18 cellular contexts compared by ENCODE assay signal in the genomic region with DNA sequence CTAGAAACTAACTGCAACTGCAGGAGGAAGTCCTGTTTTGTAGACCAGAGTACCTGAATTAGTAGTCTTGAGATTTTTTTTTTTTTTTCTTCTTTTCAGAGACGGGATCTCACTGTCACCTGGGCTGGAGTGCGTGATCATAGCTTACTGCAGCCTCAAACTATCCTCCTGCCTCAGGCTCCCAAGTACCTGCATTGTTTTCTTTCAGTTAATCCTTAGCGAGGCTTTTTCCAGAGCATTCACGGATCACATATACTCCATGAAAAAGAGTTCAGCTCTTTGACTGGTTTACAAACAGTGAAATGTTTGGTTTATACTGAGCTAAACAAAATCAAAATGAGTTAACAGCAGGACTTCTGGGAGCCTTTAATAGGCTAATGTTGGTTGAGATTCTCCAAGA. TPM values are rescaled to one million over a fixed set of nuclear protein-coding genes. Genes with fewer than 3 reads are reported as not detected.
DNase-seq lines count a peak whose midpoint lies in the region; ATAC-seq, FAIRE-seq and TF ChIP-seq lines count a peak whose summit lies in the region.
"Had no signal": no experiment of that assay in that cellular context is flagged by ENCODE, and none has a peak within 500 bp of the region (broad histone marks: within the 10 kb centered on the region; RNA-seq: fewer than 3 reads in every experiment).

No MANE protein-coding gene starts in this region.

- peaks cover 13% of the 10 kb centered on the region for H3K36me3 ChIP-seq in HUES48 (ENCODE audit: control insufficient read depth, insufficient read depth, low read length)
- H3K36me3 ChIP-seq in astrocyte (ENCODE audit: insufficient read depth, low read length), result no peaks in the 10 kb centered on the region

- TF ChIP-seq CTCF in astrocyte (IDR thresholded peaks at IDR 0.05; ENCODE audit: insufficient read depth, low read depth, low read length) (no peak), mesothelial cell of epicardium (IDR thresholded peaks at IDR 0.05; ENCODE audit: unreplicated experiment) (no peak)

- H3K4me3 Mint-ChIP-seq in astrocyte (ENCODE audit: unreplicated experiment), result no peak overlapping the region
- no peak overlapping the region for H3K4me3 Mint-ChIP-seq in mesothelial cell of epicardium
- H3K4me3 Mint-ChIP-seq: CD8-positive, alpha-beta memory T cell; IgD-negative memory B cell had no signal

- no peaks in the 10 kb centered on the region for H3K27me3 Mint-ChIP-seq in astrocyte (ENCODE audit: low read depth, unreplicated experiment)
- H3K27me3 Mint-ChIP-seq in mesothelial cell of epicardium (ENCODE audit: low read depth), result no peaks in the 10 kb centered on the region

- H4K20me1 ChIP-seq in astrocyte (ENCODE audit: insufficient read depth, low read length), result peaks cover 5% of the 10 kb centered on the region

- H3K4me1 Mint-ChIP-seq in astrocyte (ENCODE audit: low read depth, unreplicated experiment), result no peaks in the 10 kb centered on the region
- peaks cover 34% of the 10 kb centered on the region for H3K4me1 Mint-ChIP-seq in mesothelial cell of epicardium
- H3K4me1 Mint-ChIP-seq: IgD-negative memory B cell had no signal

- DNase-seq in ELF-1 (ENCODE audit: low read depth, low spot score) (peak; percentile 31), astrocyte (ENCODE audit: low read depth) (no peak), mesothelial cell of epicardium (ENCODE audit: low spot score in 2 of 2, unreplicated experiment in 2 of 2) (no peak), foreskin melanocyte (no peak), mucosa of gallbladder (ENCODE audit: low spot score) (no peak)
- DNase-seq: CD8-positive, alpha-beta memory T cell; DND-41; GF-D8; GOT3; NCI-H1048; NCI-H510A treated with DMSO at 0.1 percent for 48 hours; SHP77 had no signal

- no peak overlapping the region; the same call in 1 of the 2 replicates for H3K9ac ChIP-seq in HUES48 (ENCODE audit: low read depth, low read length)
- H3K9ac ChIP-seq in astrocyte (ENCODE audit: low read length), result no peak overlapping the region
- H3K9ac ChIP-seq: BLaER1 treated with 17β-estradiol and CSF1 and Interleukin-3, amounts not matched to agents 10 nM and 100 nM had no signal

- no peak overlapping the region for H3K4me2 ChIP-seq in astrocyte (ENCODE audit: low read length)
- H3K4me2 ChIP-seq: BLaER1 treated with 17β-estradiol and CSF1 and Interleukin-3, amounts not matched to agents 10 nM and 100 nM had no signal

- H3K4me3 ChIP-seq in HUES48 (ENCODE audit: low read depth, low read length) (peak overlapping the region; percentile 30), astrocyte (ENCODE audit: insufficient read depth, low read depth, low read length) (no peak overlapping the region)
- H3K4me3 ChIP-seq: BLaER1 treated with 17β-estradiol and CSF1 and Interleukin-3, amounts not matched to agents 10 nM and 100 nM; SK-N-MC had no signal

- H3K36me3 Mint-ChIP-seq in astrocyte (ENCODE audit: low read depth, unreplicated experiment) (no peaks in the 10 kb centered on the region), mesothelial cell of epicardium (peaks cover 11% of the 10 kb centered on the region)
- H3K36me3 Mint-ChIP-seq: IgD-negative memory B cell had no signal

- ATAC-seq in GM18505 (IDR thresholded peaks at IDR 0.05; ENCODE audit: unreplicated experiment) (no peak), GM19452 (IDR thresholded peaks at IDR 0.05; ENCODE audit: unreplicated experiment) (no peak)

- no peaks in the 10 kb centered on the region for H3K79me2 ChIP-seq in astrocyte (ENCODE audit: insufficient read depth, low read length)

- H3K27me3 ChIP-seq in HUES48 (ENCODE audit: control insufficient read depth, insufficient read depth, low read length) (0 out of 2 replicates have a peak, but pooled peaks cover 2% of the 10 kb centered on the region), astrocyte (ENCODE audit: insufficient read depth, low read length) (no peaks in the 10 kb centered on the region)

- peak overlapping the region; percentile 77 for H3K27ac ChIP-seq in HUES48 (ENCODE audit: low read depth, low read length)
- H3K27ac ChIP-seq in astrocyte (ENCODE audit: low read depth, low read length), result no peak overlapping the region
- H3K27ac ChIP-seq: BLaER1 treated with 17β-estradiol and CSF1 and Interleukin-3, amounts not matched to agents 10 nM and 100 nM; SK-N-MC had no signal

- H3K9me3 ChIP-seq in HUES48 (ENCODE audit: control insufficient read depth, insufficient read depth, low read length) (no peaks in the 10 kb centered on the region), astrocyte (ENCODE audit: insufficient read depth, low read depth, low read length) (no peaks in the 10 kb centered on the region)
- H3K9me3 ChIP-seq: BLaER1 treated with 17β-estradiol and CSF1 and Interleukin-3, amounts not matched to agents 10 nM and 100 nM had no signal

- H3K4me1 ChIP-seq in HUES48 (ENCODE audit: control insufficient read depth, insufficient read depth, low read length), result peaks cover 32% of the 10 kb centered on the region
- peaks cover 4% of the 10 kb centered on the region for H3K4me1 ChIP-seq in astrocyte (ENCODE audit: insufficient read depth, low read length)
- H3K4me1 ChIP-seq: BLaER1 treated with 17β-estradiol and CSF1 and Interleukin-3, amounts not matched to agents 10 nM and 100 nM had no signal

- no peak overlapping the region for H3K27ac Mint-ChIP-seq in astrocyte (ENCODE audit: unreplicated experiment)
- peak overlapping the region; percentile 55 for H3K27ac Mint-ChIP-seq in mesothelial cell of epicardium
- H3K27ac Mint-ChIP-seq: IgD-negative memory B cell had no signal

- no peak for TF ChIP-seq POLR2A in GM18505 (IDR thresholded peaks at IDR 0.05; ENCODE audit: borderline replicate concordance, extremely low read depth, insufficient read depth, insufficient read length)

- H2AFZ ChIP-seq in astrocyte (ENCODE audit: low read depth, low read length), result no peak overlapping the region

- no peaks in the 10 kb centered on the region for H3K9me3 Mint-ChIP-seq in astrocyte (ENCODE audit: unreplicated experiment)
- H3K9me3 Mint-ChIP-seq in mesothelial cell of epicardium, result no peaks in the 10 kb centered on the region
- H3K9me3 Mint-ChIP-seq: CD8-positive, alpha-beta memory T cell had no signal

- peak; percentile 98 for FAIRE-seq in astrocyte (lab: Jason Lieb, UNC)

RNA-seq across cellular contexts. Expression of a gene that starts 45.8 kb away (rescaled TPM):
- total RNA-seq in astrocyte, result 6.5 and 7.5 TPM in 2 replicates
- total RNA-seq in mesothelial cell of epicardium, result 21.9 to 23.8 TPM (median 22.2 TPM) in 3 replicates
- 6.2 TPM for total RNA-seq in mucosa of gallbladder
